Comparison of ENCODE assay signal across 15 cellular contexts in genomic region chr5:135219868-135220267, GRCh38.
DNase-seq lines count a peak whose midpoint lies in the region; ATAC-seq and TF ChIP-seq lines count a peak whose summit lies in the region.
"Had no signal": no experiment of that assay in that cellular context is flagged by ENCODE, and none has a peak within 500 bp of the region (broad histone marks: within the 10 kb centered on the region; RNA-seq: fewer than 3 reads in every experiment).

No MANE protein-coding gene starts in this region.

- H3K9me3 ChIP-seq in BLaER1 (no peaks in the 10 kb centered on the region), endodermal cell (ENCODE audit: control insufficient read depth, low read length) (no peaks in the 10 kb centered on the region), sigmoid colon (no peaks in the 10 kb centered on the region)

- H3K27ac ChIP-seq in BLaER1, result peak overlapping the region; percentile 47; the same call in 1 of the 2 replicates
- H3K27ac ChIP-seq in endodermal cell (ENCODE audit: low read depth, low read length), result no peak overlapping the region
- H3K27ac ChIP-seq in sigmoid colon, result no peak overlapping the region

- H4K20me1 ChIP-seq in BLaER1, result no peaks in the 10 kb centered on the region

- H3K36me3 ChIP-seq in BLaER1 (no peaks in the 10 kb centered on the region), endodermal cell (ENCODE audit: control insufficient read depth, insufficient read depth, low read length) (no peaks in the 10 kb centered on the region), sigmoid colon (no peaks in the 10 kb centered on the region)

- intact Hi-C loops in sigmoid colon (cut with DNase I), result no loop called here

- no peak for TF ChIP-seq POLR2A in sigmoid colon (IDR thresholded peaks at IDR 0.05)

- peaks cover 35% of the 10 kb centered on the region for H3K27me3 Mint-ChIP-seq in endodermal cell (ENCODE audit: insufficient read depth)

- no peak for TF ChIP-seq EP300 in sigmoid colon (IDR thresholded peaks at IDR 0.05)

- no peaks in the 10 kb centered on the region for H3K27me3 ChIP-seq in BLaER1
- peaks cover 12% of the 10 kb centered on the region for H3K27me3 ChIP-seq in endodermal cell (ENCODE audit: control insufficient read depth, insufficient read depth, low read length, poor library complexity, severe bottlenecking)
- H3K27me3 ChIP-seq in sigmoid colon, result no peaks in the 10 kb centered on the region

- no peak overlapping the region for H3K9ac ChIP-seq in BLaER1
- no peak overlapping the region for H3K9ac ChIP-seq in endodermal cell (ENCODE audit: extremely low read depth, low read length, poor library complexity, severe bottlenecking)

- H3K4me1 Mint-ChIP-seq in endodermal cell, result peaks cover 6% of the 10 kb centered on the region

- TF ChIP-seq CTCF in endodermal cell (conservative IDR thresholded peaks at IDR 0.05) (no peak), sigmoid colon (IDR thresholded peaks at IDR 0.05) (no peak)

- H3K27ac Mint-ChIP-seq in endodermal cell, result no peak overlapping the region

- H3K36me3 Mint-ChIP-seq in endodermal cell (ENCODE audit: low read depth), result no peaks in the 10 kb centered on the region

- H3K4me1 ChIP-seq in BLaER1 (peaks cover 59% of the 10 kb centered on the region), endodermal cell (ENCODE audit: control insufficient read depth, insufficient read depth, low read length) (no peaks in the 10 kb centered on the region), sigmoid colon (peaks cover 0 to 4% (median 0%) of the 10 kb centered on the region in 4 donors)

- H3K4me3 Mint-ChIP-seq in endodermal cell, result no peak overlapping the region

- peak overlapping the region; percentile 42; the same call in 1 of the 2 replicates for H3K4me2 ChIP-seq in BLaER1

- DNase-seq in D341Med (ENCODE audit: low spot score), result peak; percentile 9
- DNase-seq in endodermal cell, result peak; percentile 23
- peak; percentile 59 for DNase-seq in sigmoid colon
- DNase-seq in retina, result no peak
- no peak for DNase-seq in EL
- DNase-seq in inferior parietal cortex (ENCODE audit: extremely low spot score), result no peak
- DNase-seq: KG1, NCI-H1048, NCI-H146, NCI-H2081 treated with DMSO at 0.1 percent for 48 hours, NCI-H345, SHP77 had no signal

- H3K4me3 ChIP-seq in BLaER1, result no peak overlapping the region
- H3K4me3 ChIP-seq in endodermal cell (ENCODE audit: low read length), result no peak overlapping the region
- no peak overlapping the region for H3K4me3 ChIP-seq in sigmoid colon

- 92 to 100% methylated on average over 2 to 3 of the region's 3 CpGs for WGBS in endodermal cell (ENCODE audit: insufficient coverage in 1 of 2, insufficient read length in 1 of 2), 2 experiments
- 71 to 83% methylated on average over 3 of the region's 3 CpGs for WGBS in sigmoid colon, 2 donors

- no peak for ATAC-seq in HG02610 (IDR thresholded peaks at IDR 0.05; ENCODE audit: unreplicated experiment)
- ATAC-seq: SK-N-SH treated with all-trans-retinoic acid at 6 μM for 48 hours had no signal

- no peaks in the 10 kb centered on the region for H3K9me3 Mint-ChIP-seq in endodermal cell

Comparison
In these comparisons a context has a peak if more than half of its experiments do, and no peak if none do; other contexts are left out.
1. DNase-seq: peak in D341Med (single experiment), endodermal cell (single experiment) and sigmoid colon (single experiment); none in retina (single experiment), EL (single experiment) and inferior parietal cortex (single experiment).